ENCODE assay signal across 17 cellular contexts in genomic region chr14:33285902-33286700, GRCh38.
DNase-seq lines count a peak whose midpoint lies in the region; ATAC-seq and TF ChIP-seq lines count a peak whose summit lies in the region.
"Had no signal": no experiment of that assay in that cellular context is flagged by ENCODE, and none has a peak within 500 bp of the region (broad histone marks: within the 10 kb centered on the region; RNA-seq: fewer than 3 reads in every experiment).

No MANE protein-coding gene starts in this region.

- no peaks in the 10 kb centered on the region for H3K9me3 ChIP-seq in mucosa of descending colon
- H3K9me3 ChIP-seq: BLaER1 had no signal

- H3K4me1 ChIP-seq in mucosa of descending colon (ENCODE audit: low read depth) = peaks cover 5% of the 10 kb centered on the region

- TF ChIP-seq CTCF in mucosa of descending colon (IDR thresholded peaks at IDR 0.05) = no peak

- intact Hi-C loops in mucosa of descending colon (cut with DNase I, micrococcal nuclease) = no loop called here

- no peak overlapping the region for H3K4me3 ChIP-seq in mucosa of descending colon
- H3K4me3 ChIP-seq: BLaER1, GM12878, GM23248 had no signal

- peak; percentile 50 for DNase-seq in COLO829 (ENCODE audit: low spot score)
- DNase-seq in RPMI7951 (ENCODE audit: low read depth) = peak; percentile 1
- DNase-seq in foreskin melanocyte = peak; percentile 80
- DNase-seq in mucosa of descending colon = no peak
- DNase-seq in NCI-H2171 treated with DMSO at 0.1 percent for 48 hours (lab: John Stamatoyannopoulos, UW) = no peak
- DNase-seq in stimulated activated CD4-positive, alpha-beta T cell treated with anti-CD3 and anti-CD28 coated beads, Interleukin-4, amount 100 ng/mL, for 24 hours = no peak
- DNase-seq in NCI-H526 (lab: John Stamatoyannopoulos, UW) = no peak
- DNase-seq: 8988T; Calu3; CD4-positive, alpha-beta memory T cell; DND-41; EL; GM23248; H7 had no signal

- no peaks in the 10 kb centered on the region for H3K36me3 ChIP-seq in mucosa of descending colon (ENCODE audit: low read depth)
- H3K36me3 ChIP-seq: BLaER1 had no signal

- peak; percentile 40 for ATAC-seq in mucosa of descending colon
- no peak for ATAC-seq in GM21381 (IDR thresholded peaks at IDR 0.05; ENCODE audit: unreplicated experiment)
- ATAC-seq: GM12878 had no signal

Comparison
In these comparisons a context has a peak if more than half of its experiments do, and no peak if none do; other contexts are left out.
1. DNase-seq: peak in COLO829 (single experiment), RPMI7951 (single experiment) and foreskin melanocyte (single experiment); none in mucosa of descending colon (0 of 3), NCI-H2171 treated with DMSO at 0.1 percent for 48 hours (single experiment), stimulated activated CD4-positive, alpha-beta T cell treated with anti-CD3 and anti-CD28 coated beads, Interleukin-4, amount 100 ng/mL, for 24 hours (single experiment) and NCI-H526 (0 of 2).